ENCODE assay signal across 3 cellular contexts in the genomic region with DNA sequence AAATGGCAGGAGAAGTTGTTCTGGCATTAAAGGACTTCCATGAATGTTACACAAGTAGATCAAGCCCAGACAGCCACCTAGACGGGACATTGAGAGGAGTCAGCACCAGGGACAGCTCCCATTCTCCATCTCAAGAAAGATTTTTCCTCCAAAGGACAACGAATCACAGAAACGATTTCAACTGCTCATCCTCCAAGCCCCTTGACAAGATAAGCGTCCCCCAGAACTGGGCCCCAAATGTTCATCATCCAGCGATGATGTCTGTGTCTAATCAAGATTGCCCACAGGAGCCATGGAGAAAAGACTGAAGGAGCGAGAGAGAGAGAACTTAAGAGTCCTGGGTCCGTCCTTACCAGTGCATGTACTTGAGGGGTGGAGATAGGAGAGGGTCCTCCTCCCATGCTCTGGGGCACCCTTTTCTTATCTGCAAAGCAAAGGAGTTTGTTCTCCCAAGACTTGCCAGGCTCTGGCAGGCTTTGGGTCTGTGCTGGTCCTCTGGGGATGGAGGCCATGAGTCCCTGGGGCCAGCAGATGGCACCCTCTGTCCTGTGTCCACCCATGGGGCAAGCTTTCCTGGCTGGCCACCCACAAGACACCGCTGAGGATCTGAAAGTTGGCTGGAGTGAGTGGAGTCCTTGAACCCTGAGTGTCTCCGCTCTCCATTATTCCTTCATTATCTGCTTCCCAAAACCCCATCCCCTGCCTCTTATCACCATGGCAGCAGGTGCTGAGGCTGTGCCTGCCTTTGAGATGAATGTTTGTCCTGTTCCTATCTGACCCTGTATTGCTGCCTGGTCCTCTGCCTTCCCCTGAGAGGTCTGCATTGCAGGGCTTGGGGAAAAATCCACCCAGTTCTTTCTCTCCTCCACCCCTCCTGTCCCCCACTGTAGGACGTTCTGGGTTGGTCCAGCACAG.
TF ChIP-seq lines count a peak whose summit lies in the region.

No MANE protein-coding gene starts in this region.

TF ChIP-seq in HCT116, 20 proteins besides CTCF, POLR2A, EP300 and RAD21:
- no peak for TF ChIP-seq YY1 (IDR thresholded peaks at IDR 0.05; ENCODE audit: extremely low read depth, insufficient replicate concordance, low read depth, low read length)
- no peak for TF ChIP-seq FOSL1 (IDR thresholded peaks at IDR 0.05; ENCODE audit: low read depth)
- no peak for TF ChIP-seq EGR1 (IDR thresholded peaks at IDR 0.05; ENCODE audit: low read depth)
- TF ChIP-seq SRF (IDR thresholded peaks at IDR 0.05; ENCODE audit: low read depth) = no peak
- TF ChIP-seq, protein P1, sequence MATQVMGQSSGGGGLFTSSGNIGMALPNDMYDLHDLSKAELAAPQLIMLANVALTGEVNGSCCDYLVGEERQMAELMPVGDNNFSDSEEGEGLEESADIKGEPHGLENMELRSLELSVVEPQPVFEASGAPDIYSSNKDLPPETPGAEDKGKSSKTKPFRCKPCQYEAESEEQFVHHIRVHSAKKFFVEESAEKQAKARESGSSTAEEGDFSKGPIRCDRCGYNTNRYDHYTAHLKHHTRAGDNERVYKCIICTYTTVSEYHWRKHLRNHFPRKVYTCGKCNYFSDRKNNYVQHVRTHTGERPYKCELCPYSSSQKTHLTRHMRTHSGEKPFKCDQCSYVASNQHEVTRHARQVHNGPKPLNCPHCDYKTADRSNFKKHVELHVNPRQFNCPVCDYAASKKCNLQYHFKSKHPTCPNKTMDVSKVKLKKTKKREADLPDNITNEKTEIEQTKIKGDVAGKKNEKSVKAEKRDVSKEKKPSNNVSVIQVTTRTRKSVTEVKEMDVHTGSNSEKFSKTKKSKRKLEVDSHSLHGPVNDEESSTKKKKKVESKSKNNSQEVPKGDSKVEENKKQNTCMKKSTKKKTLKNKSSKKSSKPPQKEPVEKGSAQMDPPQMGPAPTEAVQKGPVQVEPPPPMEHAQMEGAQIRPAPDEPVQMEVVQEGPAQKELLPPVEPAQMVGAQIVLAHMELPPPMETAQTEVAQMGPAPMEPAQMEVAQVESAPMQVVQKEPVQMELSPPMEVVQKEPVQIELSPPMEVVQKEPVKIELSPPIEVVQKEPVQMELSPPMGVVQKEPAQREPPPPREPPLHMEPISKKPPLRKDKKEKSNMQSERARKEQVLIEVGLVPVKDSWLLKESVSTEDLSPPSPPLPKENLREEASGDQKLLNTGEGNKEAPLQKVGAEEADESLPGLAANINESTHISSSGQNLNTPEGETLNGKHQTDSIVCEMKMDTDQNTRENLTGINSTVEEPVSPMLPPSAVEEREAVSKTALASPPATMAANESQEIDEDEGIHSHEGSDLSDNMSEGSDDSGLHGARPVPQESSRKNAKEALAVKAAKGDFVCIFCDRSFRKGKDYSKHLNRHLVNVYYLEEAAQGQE (IDR thresholded peaks at IDR 0.05; ENCODE audit: low read depth) = peak; percentile 91
- TF ChIP-seq JUND (IDR thresholded peaks at IDR 0.05) = no peak
- TF ChIP-seq ATF3 (IDR thresholded peaks at IDR 0.05) = no peak
- TF ChIP-seq CBX3 (IDR thresholded peaks at IDR 0.05; ENCODE audit: low read depth) = no peak

TF ChIP-seq in WTC11, 78 proteins besides CTCF, POLR2A, EP300 and RAD21:
- TF ChIP-seq NFE2L1 (CRISPR knock-in tag; IDR thresholded peaks at IDR 0.05) (0 out of 2 replicates have a peak, but pooled peaks have one; percentile 30), ZNF423 (CRISPR knock-in tag; IDR thresholded peaks at IDR 0.05) (no peak), NFYB (CRISPR knock-in tag; conservative IDR thresholded peaks at IDR 0.05; ENCODE audit: low read depth) (no peak), SMAD3 (CRISPR knock-in tag; IDR thresholded peaks at IDR 0.05; ENCODE audit: borderline replicate concordance) (0 out of 2 replicates have a peak, but pooled peaks have one; percentile 66), TEAD1 (CRISPR knock-in tag; IDR thresholded peaks at IDR 0.05) (peak; percentile 63; the same call in 1 of the 2 replicates), CREM (CRISPR knock-in tag; IDR thresholded peaks at IDR 0.05) (peak; percentile 40; the same call in 1 of the 2 replicates)
- TF ChIP-seq, protein P2, sequence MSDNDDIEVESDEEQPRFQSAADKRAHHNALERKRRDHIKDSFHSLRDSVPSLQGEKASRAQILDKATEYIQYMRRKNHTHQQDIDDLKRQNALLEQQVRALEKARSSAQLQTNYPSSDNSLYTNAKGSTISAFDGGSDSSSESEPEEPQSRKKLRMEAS (CRISPR knock-in tag; IDR thresholded peaks at IDR 0.05) = peak; percentile 59; the same call in 1 of the 2 replicates
- TF ChIP-seq, protein P3, sequence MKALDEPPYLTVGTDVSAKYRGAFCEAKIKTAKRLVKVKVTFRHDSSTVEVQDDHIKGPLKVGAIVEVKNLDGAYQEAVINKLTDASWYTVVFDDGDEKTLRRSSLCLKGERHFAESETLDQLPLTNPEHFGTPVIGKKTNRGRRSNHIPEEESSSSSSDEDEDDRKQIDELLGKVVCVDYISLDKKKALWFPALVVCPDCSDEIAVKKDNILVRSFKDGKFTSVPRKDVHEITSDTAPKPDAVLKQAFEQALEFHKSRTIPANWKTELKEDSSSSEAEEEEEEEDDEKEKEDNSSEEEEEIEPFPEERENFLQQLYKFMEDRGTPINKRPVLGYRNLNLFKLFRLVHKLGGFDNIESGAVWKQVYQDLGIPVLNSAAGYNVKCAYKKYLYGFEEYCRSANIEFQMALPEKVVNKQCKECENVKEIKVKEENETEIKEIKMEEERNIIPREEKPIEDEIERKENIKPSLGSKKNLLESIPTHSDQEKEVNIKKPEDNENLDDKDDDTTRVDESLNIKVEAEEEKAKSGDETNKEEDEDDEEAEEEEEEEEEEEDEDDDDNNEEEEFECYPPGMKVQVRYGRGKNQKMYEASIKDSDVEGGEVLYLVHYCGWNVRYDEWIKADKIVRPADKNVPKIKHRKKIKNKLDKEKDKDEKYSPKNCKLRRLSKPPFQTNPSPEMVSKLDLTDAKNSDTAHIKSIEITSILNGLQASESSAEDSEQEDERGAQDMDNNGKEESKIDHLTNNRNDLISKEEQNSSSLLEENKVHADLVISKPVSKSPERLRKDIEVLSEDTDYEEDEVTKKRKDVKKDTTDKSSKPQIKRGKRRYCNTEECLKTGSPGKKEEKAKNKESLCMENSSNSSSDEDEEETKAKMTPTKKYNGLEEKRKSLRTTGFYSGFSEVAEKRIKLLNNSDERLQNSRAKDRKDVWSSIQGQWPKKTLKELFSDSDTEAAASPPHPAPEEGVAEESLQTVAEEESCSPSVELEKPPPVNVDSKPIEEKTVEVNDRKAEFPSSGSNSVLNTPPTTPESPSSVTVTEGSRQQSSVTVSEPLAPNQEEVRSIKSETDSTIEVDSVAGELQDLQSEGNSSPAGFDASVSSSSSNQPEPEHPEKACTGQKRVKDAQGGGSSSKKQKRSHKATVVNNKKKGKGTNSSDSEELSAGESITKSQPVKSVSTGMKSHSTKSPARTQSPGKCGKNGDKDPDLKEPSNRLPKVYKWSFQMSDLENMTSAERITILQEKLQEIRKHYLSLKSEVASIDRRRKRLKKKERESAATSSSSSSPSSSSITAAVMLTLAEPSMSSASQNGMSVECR (CRISPR knock-in tag; IDR thresholded peaks at IDR 0.05; ENCODE audit: borderline replicate concordance) = 0 out of 2 replicates have a peak, but pooled peaks have one; percentile 54
TF ChIP-seq in WTC11: peak in this region for 6.

TF ChIP-seq in HepG2, 621 proteins besides CTCF, POLR2A, EP300 and RAD21:
- TF ChIP-seq STAG1 (CRISPR knock-in tag; IDR thresholded peaks at IDR 0.05) (peak; percentile 68), SMC3 (IDR thresholded peaks at IDR 0.05; ENCODE audit: low read length) (0 out of 2 replicates have a peak, but pooled peaks have one; percentile 14), MIER2 (CRISPR knock-in tag; IDR thresholded peaks at IDR 0.05) (peak; percentile 94), NR2F1 (CRISPR knock-in tag; IDR thresholded peaks at IDR 0.05) (no peak), HDAC2 (CRISPR knock-in tag; IDR thresholded peaks at IDR 0.05) (0 out of 2 replicates have a peak, but pooled peaks have one; percentile 13), ZNF484 (CRISPR knock-in tag; IDR thresholded peaks at IDR 0.05; ENCODE audit: borderline replicate concordance, low read depth) (no peak), ZNF232 (CRISPR knock-in tag; IDR thresholded peaks at IDR 0.05; ENCODE audit: borderline replicate concordance) (peak; percentile 50; the same call in 1 of the 2 replicates), EHMT2 (IDR thresholded peaks at IDR 0.05; ENCODE audit: borderline replicate concordance, low read depth, low read length) (peak; percentile 98)
- TF ChIP-seq, protein P1 (IDR thresholded peaks at IDR 0.05; ENCODE audit: borderline replicate concordance in 1 of 2, low read depth in 1 of 2, low read length in 2 of 2) = peak; percentile 69 to 95
